In genomic region chr10:109922976-109923921, GRCh38 we compare ENCODE assay signal across 8 cellular contexts. TPM values are rescaled to one million over a fixed set of nuclear protein-coding genes. Genes with fewer than 3 reads are reported as not detected.
DNase-seq lines count a peak whose midpoint lies in the region; ATAC-seq and TF ChIP-seq lines count a peak whose summit lies in the region.

Gene XPNPEP1, minus strand, starts transcription at chr10:109923511. Its CDS starts 78 bp downstream, at chr10:109923433.

- TF ChIP-seq CTCF in colonic mucosa (IDR thresholded peaks at IDR 0.05) = no peak

- peak; percentile 96 for ATAC-seq in GM18907 (IDR thresholded peaks at IDR 0.05; ENCODE audit: unreplicated experiment)
- peak; percentile 97 for ATAC-seq in HG03135 (IDR thresholded peaks at IDR 0.05; ENCODE audit: unreplicated experiment)
- ATAC-seq in left lobe of liver = peak; percentile 99

- peak; percentile 97 for DNase-seq in AG08396 (ENCODE audit: low spot score)
- DNase-seq in NCI-H345 treated with DMSO at 0.1 percent for 48 hours (lab: John Stamatoyannopoulos, UW; ENCODE audit: unreplicated experiment) = peak; percentile 30
- DNase-seq in activated CD4-positive, alpha-beta T cell treated with anti-CD3 and anti-CD28 coated beads for 48 hours = peak; percentile 89
- peak; percentile 90 for DNase-seq in colonic mucosa
- DNase-seq in left lobe of liver (ENCODE audit: low spot score) = peak; percentile 91
- DNase-seq in stimulated activated CD4-positive, alpha-beta T cell treated with anti-CD3 and anti-CD28 coated beads, Interleukin-2, amount 100 ng/mL, for 24 hours = peak; percentile 76 to 85

- intact Hi-C loops in colonic mucosa (cut with DNase I) = no loop called here

- H3K4me1 ChIP-seq in colonic mucosa = peaks cover 11% of the 10 kb centered on the region

- H3K27me3 ChIP-seq in colonic mucosa = no peaks in the 10 kb centered on the region

- peak within 1 kb of the TSS; percentile 93 for H3K27ac ChIP-seq in colonic mucosa

- H3K4me3 ChIP-seq in colonic mucosa = peak within 1 kb of the TSS; percentile 90

- no peaks in the 10 kb centered on the region for H3K9me3 ChIP-seq in colonic mucosa

- H3K36me3 ChIP-seq in colonic mucosa = no peaks in the 10 kb centered on the region

- peak within 1 kb of the TSS; percentile 95 to 99 for H3K9ac ChIP-seq in colonic mucosa (ENCODE audit: low read depth in 2 of 2, low read length in 2 of 2)

RNA-seq across cellular contexts. Expression of gene XPNPEP1, which starts in this region (rescaled TPM):
- total RNA-seq in colonic mucosa (100 to 1,000 TPM; 122 to 127 TPM), left lobe of liver (18.7 TPM)

Comparison
In these comparisons a context has a peak if more than half of its experiments do, and no peak if none do; other contexts are left out.
1. Peak in every context shown above with its lines: DNase-seq, ATAC-seq, H3K4me3 ChIP-seq and H3K27ac ChIP-seq.
2. DNase-seq: peak in every context shown above with its lines; median percentile 97 in AG08396; 91 in left lobe of liver; 90 in colonic mucosa; 89 in activated CD4-positive, alpha-beta T cell treated with anti-CD3 and anti-CD28 coated beads for 48 hours; 80 in stimulated activated CD4-positive, alpha-beta T cell treated with anti-CD3 and anti-CD28 coated beads, Interleukin-2, amount 100 ng/mL, for 24 hours; 30 in NCI-H345 treated with DMSO at 0.1 percent for 48 hours.